In the genomic region with DNA sequence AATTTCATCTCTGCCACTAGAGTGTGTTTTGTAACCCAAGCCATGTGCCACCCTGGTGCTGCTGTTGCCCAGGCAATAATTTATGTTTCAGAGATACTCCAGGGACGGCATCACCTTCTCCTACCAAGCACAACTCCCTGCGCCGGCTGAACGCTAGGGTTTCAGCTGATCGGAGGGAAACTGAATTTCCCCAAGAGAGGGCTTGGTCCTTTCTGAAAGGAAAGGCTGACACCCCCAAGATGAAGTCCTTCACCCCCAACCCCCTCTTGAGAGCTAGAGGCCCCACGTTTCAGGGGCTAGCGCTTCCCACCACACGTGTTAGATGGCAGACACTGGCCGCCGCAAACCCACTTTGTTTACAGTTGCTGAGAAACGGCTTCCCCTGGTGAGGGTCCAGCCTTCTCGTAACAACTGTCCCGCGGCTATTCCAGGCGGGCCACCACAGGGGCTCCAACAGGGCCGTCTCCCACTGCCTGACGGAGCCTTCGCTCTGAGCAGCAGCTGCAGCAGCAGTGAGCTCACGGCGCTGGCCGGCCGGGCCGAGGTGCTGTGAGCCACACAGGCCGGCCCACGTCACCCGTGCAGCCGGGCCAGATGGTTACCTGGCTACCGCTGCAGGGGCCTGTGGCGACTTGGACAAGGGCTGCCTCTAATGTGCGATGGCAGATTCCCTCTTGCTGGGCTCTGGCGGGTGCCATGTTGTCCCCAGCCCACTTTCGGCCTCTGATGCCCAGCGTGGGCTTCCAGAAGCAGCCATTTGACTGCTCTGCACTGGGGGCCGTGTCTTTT, we compare ENCODE assay signal across 9 cellular contexts.
A peak's percentile ranks its signal among the peaks of the same experiment; 100 is the strongest.
DNase-seq lines count a peak whose midpoint lies in the region; ATAC-seq and TF ChIP-seq lines count a peak whose summit lies in the region.
"Had no signal": no experiment of that assay in that cellular context is flagged by ENCODE, and none has a peak within 500 bp of the region (broad histone marks: within the 10 kb centered on the region; RNA-seq: fewer than 3 reads in every experiment).

No MANE protein-coding gene starts in this region.

- in situ Hi-C loops in GM13977 (cut with MboI; ENCODE audit: low pct_unique_long_range_greater_than_20kb, low sequenced_read_pairs, unreplicated experiment), result no loop called here

- POLR2A ChIA-PET in WTC11 (lab: Charles Lee), result interaction anchor here (0.6 to 0.9 kb wide), 3 partner anchors 100 to 226 kb away, joined by 3 to 4 read pairs (median 4); no protein-coding TSS in a partner anchor

- no peaks in the 10 kb centered on the region for H3K9me3 Mint-ChIP-seq in WTC11

- no peaks in the 10 kb centered on the region for H3K79me2 ChIP-seq in Karpas-422 (ENCODE audit: low read length)
- H3K79me2 ChIP-seq in hepatocyte, result no peaks in the 10 kb centered on the region

- H4K20me1 ChIP-seq in Karpas-422 (ENCODE audit: insufficient read depth, low read depth, low read length), result no peaks in the 10 kb centered on the region
- no peaks in the 10 kb centered on the region for H4K20me1 ChIP-seq in hepatocyte (ENCODE audit: insufficient read depth, poor library complexity, severe bottlenecking)

- H3K4me3 Mint-ChIP-seq in WTC11, result no peak overlapping the region

- H3K4me1 ChIP-seq in Karpas-422 (ENCODE audit: low read length) (peaks cover 97% of the 10 kb centered on the region), hepatocyte (ENCODE audit: insufficient read depth) (peaks cover 20% of the 10 kb centered on the region), skeletal muscle tissue (ENCODE audit: control insufficient read depth in 3 of 3, insufficient read depth in 3 of 3, low read length in 3 of 3) (peaks cover 22 to 27% (median 22%) of the 10 kb centered on the region in 3 donors)

- H3K36me3 ChIP-seq in Karpas-422 (ENCODE audit: insufficient read depth, low read length) (peaks cover 16% of the 10 kb centered on the region), hepatocyte (replicated peaks; ENCODE audit: insufficient read depth, low read depth) (no peaks in the 10 kb centered on the region), skeletal muscle tissue (ENCODE audit: control insufficient read depth in 3 of 3, insufficient read depth in 3 of 3, low read length in 3 of 3) (peaks cover 11 to 17% (median 16%) of the 10 kb centered on the region in 3 donors)

- H3K36me3 Mint-ChIP-seq in WTC11, result no peaks in the 10 kb centered on the region

- H3K27ac ChIP-seq in Karpas-422 (ENCODE audit: low read length) (peak overlapping the region; percentile 93), hepatocyte (no peak overlapping the region), skeletal muscle tissue (ENCODE audit: low read depth, low read length) (peak overlapping the region; percentile 12)

- H3K4me3 ChIP-seq in Karpas-422 (ENCODE audit: low read length), result peak overlapping the region; percentile 22; the same call in 1 of the 2 replicates
- H3K4me3 ChIP-seq in hepatocyte, result no peak overlapping the region
- H3K4me3 ChIP-seq in skeletal muscle tissue (ENCODE audit: low read length in 3 of 3), result peak overlapping the region; percentile 23 to 35 (median 34)

- DNase-seq in Karpas-422 (peak; percentile 84), WTC11 (ENCODE audit: low spot score) (peak; percentile 33), hepatocyte (ENCODE audit: low spot score) (no peak), GM20000 (ENCODE audit: low spot score) (no peak), GM13977 (ENCODE audit: low spot score) (no peak)
- DNase-seq: effector CD8-positive, alpha-beta T cell had no signal

- WGBS in hepatocyte (ENCODE audit: low lambda C conversion rate, missing lambda C conversion rate), result 63% methylated on average over 34 of the region's 34 CpGs

- H3K27me3 ChIP-seq in Karpas-422 (ENCODE audit: low read length) (no peaks in the 10 kb centered on the region), hepatocyte (no peaks in the 10 kb centered on the region), skeletal muscle tissue (ENCODE audit: control insufficient read depth in 3 of 3, insufficient read depth in 3 of 3, low read length in 3 of 3) (peaks cover 6 to 31% (median 16%) of the 10 kb centered on the region in 3 donors)

- no peaks in the 10 kb centered on the region for H3K27me3 Mint-ChIP-seq in WTC11 (ENCODE audit: low read depth)

- peak overlapping the region; percentile 15; the same call in 1 of the 2 replicates for H3K27ac Mint-ChIP-seq in WTC11

- H3K4me2 ChIP-seq in Karpas-422 (ENCODE audit: low read depth, low read length, poor library complexity, severe bottlenecking) (peak overlapping the region; percentile 65), hepatocyte (peak overlapping the region; percentile 59)

- H3K9ac ChIP-seq in Karpas-422 (ENCODE audit: low read length) (peak overlapping the region; percentile 65), skeletal muscle tissue (ENCODE audit: low read depth in 1 of 3, low read length in 3 of 3) (peak overlapping the region; percentile 4 to 70 (median 51))

- TF ChIP-seq CTCF in WTC11 (IDR thresholded peaks at IDR 0.05), result no peak
- no peak for TF ChIP-seq CTCF in hepatocyte (IDR thresholded peaks at IDR 0.05; ENCODE audit: poor library complexity)
- no peak for TF ChIP-seq CTCF in GM20000 (IDR thresholded peaks at IDR 0.05; ENCODE audit: extremely low read depth, missing control alignments)
- no peak for TF ChIP-seq CTCF in GM13977 (IDR thresholded peaks at IDR 0.05; ENCODE audit: extremely low read depth, insufficient read depth, missing control alignments)

- ATAC-seq in WTC11 (peak; percentile 34), GM18873 (IDR thresholded peaks at IDR 0.05; ENCODE audit: low FRiP score, unreplicated experiment) (no peak), GM19395 (IDR thresholded peaks at IDR 0.05; ENCODE audit: unreplicated experiment) (no peak)

- peaks cover 16% of the 10 kb centered on the region for H3K4me1 Mint-ChIP-seq in WTC11

- H3K9me3 ChIP-seq in Karpas-422 (ENCODE audit: low read length), result no peaks in the 10 kb centered on the region
- H3K9me3 ChIP-seq in hepatocyte (ENCODE audit: low read depth), result no peaks in the 10 kb centered on the region
- no peaks in the 10 kb centered on the region for H3K9me3 ChIP-seq in skeletal muscle tissue (ENCODE audit: control insufficient read depth in 3 of 3, low read length in 3 of 3)

- no peaks in the 10 kb centered on the region for H3K9me2 ChIP-seq in Karpas-422 (replicated peaks; ENCODE audit: insufficient read depth, low read length)
- no peaks in the 10 kb centered on the region for H3K9me2 ChIP-seq in hepatocyte (replicated peaks; ENCODE audit: insufficient read depth)

- CTCF ChIA-PET in WTC11 (lab: Charles Lee), result interaction anchor here (1.1 to 2.1 kb wide), 3 partner anchors 13 to 87 kb away, joined by 3 to 8 read pairs (median 5); no protein-coding TSS in a partner anchor

- H2AFZ ChIP-seq in Karpas-422 (ENCODE audit: low read length) (no peak overlapping the region), hepatocyte (no peak overlapping the region)

TF ChIP-seq in WTC11, 78 proteins besides CTCF, POLR2A, EP300 and RAD21 (continues in another document):
- TF ChIP-seq, protein P1, sequence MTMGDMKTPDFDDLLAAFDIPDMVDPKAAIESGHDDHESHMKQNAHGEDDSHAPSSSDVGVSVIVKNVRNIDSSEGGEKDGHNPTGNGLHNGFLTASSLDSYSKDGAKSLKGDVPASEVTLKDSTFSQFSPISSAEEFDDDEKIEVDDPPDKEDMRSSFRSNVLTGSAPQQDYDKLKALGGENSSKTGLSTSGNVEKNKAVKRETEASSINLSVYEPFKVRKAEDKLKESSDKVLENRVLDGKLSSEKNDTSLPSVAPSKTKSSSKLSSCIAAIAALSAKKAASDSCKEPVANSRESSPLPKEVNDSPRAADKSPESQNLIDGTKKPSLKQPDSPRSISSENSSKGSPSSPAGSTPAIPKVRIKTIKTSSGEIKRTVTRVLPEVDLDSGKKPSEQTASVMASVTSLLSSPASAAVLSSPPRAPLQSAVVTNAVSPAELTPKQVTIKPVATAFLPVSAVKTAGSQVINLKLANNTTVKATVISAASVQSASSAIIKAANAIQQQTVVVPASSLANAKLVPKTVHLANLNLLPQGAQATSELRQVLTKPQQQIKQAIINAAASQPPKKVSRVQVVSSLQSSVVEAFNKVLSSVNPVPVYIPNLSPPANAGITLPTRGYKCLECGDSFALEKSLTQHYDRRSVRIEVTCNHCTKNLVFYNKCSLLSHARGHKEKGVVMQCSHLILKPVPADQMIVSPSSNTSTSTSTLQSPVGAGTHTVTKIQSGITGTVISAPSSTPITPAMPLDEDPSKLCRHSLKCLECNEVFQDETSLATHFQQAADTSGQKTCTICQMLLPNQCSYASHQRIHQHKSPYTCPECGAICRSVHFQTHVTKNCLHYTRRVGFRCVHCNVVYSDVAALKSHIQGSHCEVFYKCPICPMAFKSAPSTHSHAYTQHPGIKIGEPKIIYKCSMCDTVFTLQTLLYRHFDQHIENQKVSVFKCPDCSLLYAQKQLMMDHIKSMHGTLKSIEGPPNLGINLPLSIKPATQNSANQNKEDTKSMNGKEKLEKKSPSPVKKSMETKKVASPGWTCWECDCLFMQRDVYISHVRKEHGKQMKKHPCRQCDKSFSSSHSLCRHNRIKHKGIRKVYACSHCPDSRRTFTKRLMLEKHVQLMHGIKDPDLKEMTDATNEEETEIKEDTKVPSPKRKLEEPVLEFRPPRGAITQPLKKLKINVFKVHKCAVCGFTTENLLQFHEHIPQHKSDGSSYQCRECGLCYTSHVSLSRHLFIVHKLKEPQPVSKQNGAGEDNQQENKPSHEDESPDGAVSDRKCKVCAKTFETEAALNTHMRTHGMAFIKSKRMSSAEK (CRISPR knock-in tag; IDR thresholded peaks at IDR 0.05; ENCODE audit: borderline replicate concordance), result no peak
- TF ChIP-seq RORB (CRISPR knock-in tag; IDR thresholded peaks at IDR 0.05) (no peak), ZNF396 (CRISPR knock-in tag; IDR thresholded peaks at IDR 0.05; ENCODE audit: borderline replicate concordance) (no peak), ZNF416 (CRISPR knock-in tag; IDR thresholded peaks at IDR 0.05) (no peak), ZNF281 (CRISPR knock-in tag; IDR thresholded peaks at IDR 0.05) (no peak)

Comparison
In these comparisons a context has a peak if more than half of its experiments do, and no peak if none do; other contexts are left out.
1. DNase-seq: peak in Karpas-422 (single experiment) and WTC11 (single experiment); none in hepatocyte (single experiment), GM20000 (single experiment) and GM13977 (single experiment).